Comparison of ENCODE assay signal across 22 cellular contexts in genomic region chrX:155956099-155956498, GRCh38. TPM values are rescaled to one million over a fixed set of nuclear protein-coding genes. Genes with fewer than 3 reads are reported as not detected.
"Had no signal": no experiment of that assay in that cellular context is flagged by ENCODE, and none has a peak within 500 bp of the region (broad histone marks: within the 10 kb centered on the region; RNA-seq: fewer than 3 reads in every experiment).

No MANE protein-coding gene starts in this region.

- H3K36me3 ChIP-seq: esophagus squamous epithelium, gastrocnemius medialis, heart right ventricle, left lung, lower lobe of right lung had no signal

- H3K27me3 ChIP-seq: esophagus squamous epithelium, gastrocnemius medialis, left lung had no signal

- H3K9me3 ChIP-seq: esophagus squamous epithelium, gastrocnemius medialis, heart right ventricle, left lung, lower lobe of right lung had no signal

- H3K27ac ChIP-seq: epithelial cell of prostate, esophagus squamous epithelium, gastrocnemius medialis, heart right ventricle, left lung, lower lobe of right lung had no signal

- H3K4me3 ChIP-seq: esophagus squamous epithelium, gastrocnemius medialis, heart right ventricle, left lung, lower lobe of right lung had no signal

- DNase-seq: cortex of kidney; effector CD8-positive, alpha-beta T cell; effector memory CD8-positive, alpha-beta T cell; endodermal cell; erythroblast; esophagus squamous epithelium; foreskin melanocyte; gastrocnemius medialis; glutamatergic neuron; hippocampal formation; left cardiac atrium; left lung; left ventricle myocardium superior; lower lobe of right lung; mesenchymal stem cell; midbrain had no signal

- ATAC-seq: effector memory CD8-positive, alpha-beta T cell; esophagus mucosa; gastrocnemius medialis; heart right ventricle; left cardiac atrium; left lung; left ventricle myocardium superior; lower lobe of right lung had no signal

- H3K4me1 ChIP-seq: esophagus squamous epithelium, gastrocnemius medialis, heart right ventricle, left lung, lower lobe of right lung had no signal

RNA-seq across cellular contexts. Expression of gene IL9R, which starts 41.4 kb away (rescaled TPM):
- total RNA-seq: glomerular endothelial cell, kidney epithelial cell, left cardiac atrium, left ventricle myocardium superior, lung microvascular endothelial cell had no signal
